Comparison of ENCODE assay signal across 10 cellular contexts in the genomic region with DNA sequence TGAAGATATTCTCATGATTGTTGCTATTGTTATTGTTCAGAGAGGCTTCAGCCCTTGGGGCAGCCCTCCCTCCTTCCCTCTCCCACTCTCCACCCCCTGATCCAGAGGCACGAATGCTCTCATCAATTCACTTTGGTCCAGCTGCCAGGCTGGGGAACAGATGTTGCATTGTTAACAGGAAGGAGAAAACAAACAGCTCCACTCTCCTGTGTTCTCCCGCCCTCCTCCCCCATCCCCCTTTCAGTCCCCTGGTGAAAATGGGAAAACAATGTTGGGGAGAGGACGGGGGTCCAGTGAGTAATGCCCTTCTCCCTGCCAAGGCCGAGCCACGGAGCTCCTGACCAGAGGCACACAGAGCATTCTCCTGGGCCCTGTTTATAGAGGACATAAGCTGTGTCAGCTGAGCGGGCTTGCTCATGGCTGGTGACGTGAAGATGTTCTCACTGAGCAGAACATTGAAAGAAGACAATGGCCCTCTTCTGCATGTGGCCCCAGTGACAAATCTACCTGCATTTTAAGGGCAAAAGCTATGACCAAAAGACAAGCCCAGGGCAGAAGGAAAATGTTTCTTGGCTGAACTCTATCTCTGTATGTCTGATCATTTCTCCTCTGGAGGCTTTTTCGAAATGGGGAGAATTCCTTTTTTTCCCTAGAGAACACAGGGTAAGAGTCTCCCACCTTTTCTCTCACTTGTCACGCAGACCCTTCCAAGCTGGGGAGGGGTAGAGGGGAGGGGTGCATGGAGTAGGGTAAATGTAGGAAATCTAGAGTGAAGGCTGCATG.
DNase-seq lines count a peak whose midpoint lies in the region; ATAC-seq and TF ChIP-seq lines count a peak whose summit lies in the region.
"Had no signal": no experiment of that assay in that cellular context is flagged by ENCODE, and none has a peak within 500 bp of the region (broad histone marks: within the 10 kb centered on the region; RNA-seq: fewer than 3 reads in every experiment).

No MANE protein-coding gene starts in this region.

- peak; percentile 53 for DNase-seq in NCI-H2196 (lab: John Stamatoyannopoulos, UW; ENCODE audit: unreplicated experiment)
- DNase-seq in NCI-H2196 treated with DMSO at 0.1 percent for 48 hours (lab: John Stamatoyannopoulos, UW; ENCODE audit: unreplicated experiment): no peak
- peak in 55 of 56 donors; percentile 36 to 99 (median 90) for DNase-seq in amygdala (lab: John Stamatoyannopoulos, UW)
- peak; percentile 88 for DNase-seq in inferior parietal cortex (ENCODE audit: extremely low spot score)
- DNase-seq in omental fat pad (ENCODE audit: low spot score): no peak
- DNase-seq in immature natural killer cell: no peak
- DNase-seq: cerebellar nuclear complex had no signal

- no peak overlapping the region for H3K4me3 Mint-ChIP-seq in immature natural killer cell
- H3K4me3 Mint-ChIP-seq: T-helper 1 cell treated with Interleukin-12 subunit alpha and Interleukin-12 subunit beta and Interleukin-4 antibody, amounts not matched to agents 30 μg/mL and 1 μg/mL, for 36 hours had no signal

- ATAC-seq in omental fat pad (ENCODE audit: low FRiP score): no peak
- no peak for ATAC-seq in GM18520 (IDR thresholded peaks at IDR 0.05; ENCODE audit: unreplicated experiment)

- H3K27ac ChIP-seq in temporal lobe (ENCODE audit: low read depth, low read length): peak overlapping the region; percentile 92

- no peaks in the 10 kb centered on the region for H3K4me1 Mint-ChIP-seq in immature natural killer cell

- peaks cover 0 to 1% (median 0%) of the 10 kb centered on the region in 6 donors for H3K9me3 Mint-ChIP-seq in immature natural killer cell
- H3K9me3 Mint-ChIP-seq: T-helper 1 cell treated with Interleukin-12 subunit alpha and Interleukin-12 subunit beta and Interleukin-4 antibody, amounts not matched to agents 30 μg/mL and 1 μg/mL, for 36 hours had no signal

- no peaks in the 10 kb centered on the region for H3K36me3 Mint-ChIP-seq in immature natural killer cell

- no peak overlapping the region for H3K27ac Mint-ChIP-seq in immature natural killer cell
- H3K27ac Mint-ChIP-seq: T-helper 1 cell treated with Interleukin-12 subunit alpha and Interleukin-12 subunit beta and Interleukin-4 antibody, amounts not matched to agents 30 μg/mL and 1 μg/mL, for 36 hours had no signal

- peaks cover 0 to 4% (median 0%) of the 10 kb centered on the region in 3 donors for H3K27me3 Mint-ChIP-seq in immature natural killer cell (ENCODE audit: low read depth in 3 of 3)

- TF ChIP-seq CTCF in omental fat pad (IDR thresholded peaks at IDR 0.05): no peak

Comparison
In these comparisons a context has a peak if more than half of its experiments do, and no peak if none do; other contexts are left out.
1. DNase-seq: peak in NCI-H2196 (single experiment), amygdala (55 of 56) and inferior parietal cortex (single experiment); none in NCI-H2196 treated with DMSO at 0.1 percent for 48 hours (single experiment), omental fat pad (single experiment) and immature natural killer cell (0 of 3).